Comparison of ENCODE assay signal across 10 cellular contexts in genomic region chrX:107729558-107730297, GRCh38. TPM values are rescaled to one million over a fixed set of nuclear protein-coding genes. Genes with fewer than 3 reads are reported as not detected.
A peak's percentile ranks its signal among the peaks of the same experiment; 100 is the strongest.
DNase-seq lines count a peak whose midpoint lies in the region; ATAC-seq and TF ChIP-seq lines count a peak whose summit lies in the region.
"Had no signal": no experiment of that assay in that cellular context is flagged by ENCODE, and none has a peak within 500 bp of the region (broad histone marks: within the 10 kb centered on the region; RNA-seq: fewer than 3 reads in every experiment).

No MANE protein-coding gene starts in this region.

- no peak for TF ChIP-seq CTCF in thoracic aorta (IDR thresholded peaks at IDR 0.05)

- intact Hi-C loops in activated CD4-positive, alpha-beta memory T cell treated with anti-CD3 and anti-CD28 coated beads for 36 hours (cut with micrococcal nuclease) = no loop called here
- intact Hi-C loops in Right ventricle myocardium inferior (cut with DNase I) = no loop called here

- POLR2A ChIA-PET in activated CD4-positive, alpha-beta memory T cell treated with anti-CD3 and anti-CD28 coated beads for 36 hours (lab: Charles Lee) = interaction anchor here (1.4 to 1.9 kb wide), 3 partner anchors 12 to 101 kb away, joined by 3 to 6 read pairs (median 4); partner anchors contain the start of gene PRPS1
- POLR2A ChIA-PET in activated CD4-positive, alpha-beta memory T cell treated with anti-CD3 and anti-CD28 coated beads, Interleukin-2, amount 10 ng/mL, durations not matched to agents 7 days and 5 days (lab: Charles Lee) = interaction anchor here (1.3 kb wide), 1 partner anchor 13 kb away, joined by 4 read pairs; no protein-coding TSS in a partner anchor

- no peaks in the 10 kb centered on the region for H3K27me3 Mint-ChIP-seq in activated CD4-positive, alpha-beta memory T cell treated with anti-CD3 and anti-CD28 coated beads for 36 hours
- H3K27me3 Mint-ChIP-seq in activated CD4-positive, alpha-beta memory T cell treated with anti-CD3 and anti-CD28 coated beads, Interleukin-2, amount 10 ng/mL, durations not matched to agents 7 days and 5 days = no peaks in the 10 kb centered on the region

- peak; percentile 50 for DNase-seq in activated CD4-positive, alpha-beta memory T cell treated with anti-CD3 and anti-CD28 coated beads for 36 hours
- DNase-seq in activated CD4-positive, alpha-beta memory T cell treated with anti-CD3 and anti-CD28 coated beads, Interleukin-2, amount 10 ng/mL, durations not matched to agents 7 days and 5 days = no peak
- DNase-seq in Right ventricle myocardium inferior (ENCODE audit: missing footprints) (peak; percentile 80), thoracic aorta (ENCODE audit: low spot score) (no peak), cerebellum (ENCODE audit: low spot score) (no peak), AML-193 (lab: John Stamatoyannopoulos, UW) (no peak), NCI-H2171 (lab: John Stamatoyannopoulos, UW) (no peak)
- DNase-seq: Kasumi-1 had no signal

- no peak overlapping the region for H3K27ac Mint-ChIP-seq in activated CD4-positive, alpha-beta memory T cell treated with anti-CD3 and anti-CD28 coated beads for 36 hours
- no peak overlapping the region for H3K27ac Mint-ChIP-seq in activated CD4-positive, alpha-beta memory T cell treated with anti-CD3 and anti-CD28 coated beads, Interleukin-2, amount 10 ng/mL, durations not matched to agents 7 days and 5 days

- H3K27me3 ChIP-seq in thoracic aorta (replicated peaks; ENCODE audit: insufficient read depth) = no peaks in the 10 kb centered on the region

- no peak overlapping the region for H3K4me3 Mint-ChIP-seq in activated CD4-positive, alpha-beta memory T cell treated with anti-CD3 and anti-CD28 coated beads for 36 hours
- H3K4me3 Mint-ChIP-seq in activated CD4-positive, alpha-beta memory T cell treated with anti-CD3 and anti-CD28 coated beads, Interleukin-2, amount 10 ng/mL, durations not matched to agents 7 days and 5 days = no peak overlapping the region

- ATAC-seq in HG03378 (IDR thresholded peaks at IDR 0.05; ENCODE audit: unreplicated experiment) (peak; percentile 85), Right ventricle myocardium inferior (peak; percentile 76), thoracic aorta (ENCODE audit: insufficient number of reproducible peaks, low FRiP score, low read depth) (no peak)

- H3K36me3 ChIP-seq in thoracic aorta = no peaks in the 10 kb centered on the region

- no peaks in the 10 kb centered on the region for H3K36me3 Mint-ChIP-seq in activated CD4-positive, alpha-beta memory T cell treated with anti-CD3 and anti-CD28 coated beads for 36 hours
- H3K36me3 Mint-ChIP-seq in activated CD4-positive, alpha-beta memory T cell treated with anti-CD3 and anti-CD28 coated beads, Interleukin-2, amount 10 ng/mL, durations not matched to agents 7 days and 5 days (ENCODE audit: low read depth) = no peaks in the 10 kb centered on the region

- no peak overlapping the region for H3K4me3 ChIP-seq in thoracic aorta

- no peaks in the 10 kb centered on the region for H3K9me3 ChIP-seq in thoracic aorta

- CTCF ChIA-PET in activated CD4-positive, alpha-beta memory T cell treated with anti-CD3 and anti-CD28 coated beads for 36 hours (lab: Charles Lee) = interaction anchor here (0.9 to 1.9 kb wide), 3 partner anchors 8 to 71 kb away, joined by 3 to 6 read pairs (median 4); no protein-coding TSS in a partner anchor
- CTCF ChIA-PET in activated CD4-positive, alpha-beta memory T cell treated with anti-CD3 and anti-CD28 coated beads, Interleukin-2, amount 10 ng/mL, durations not matched to agents 7 days and 5 days (lab: Charles Lee) = interaction anchor here (0.7 kb wide), 1 partner anchor 101 kb away, joined by 3 read pairs; the partner anchor contains the start of gene PRPS1

- H3K4me1 Mint-ChIP-seq in activated CD4-positive, alpha-beta memory T cell treated with anti-CD3 and anti-CD28 coated beads for 36 hours (ENCODE audit: low read depth) = peaks cover 16% of the 10 kb centered on the region
- H3K4me1 Mint-ChIP-seq in activated CD4-positive, alpha-beta memory T cell treated with anti-CD3 and anti-CD28 coated beads, Interleukin-2, amount 10 ng/mL, durations not matched to agents 7 days and 5 days = no peaks in the 10 kb centered on the region

- peak overlapping the region; percentile 38 to 80 for H3K27ac ChIP-seq in thoracic aorta

- H3K9me3 Mint-ChIP-seq in activated CD4-positive, alpha-beta memory T cell treated with anti-CD3 and anti-CD28 coated beads for 36 hours = no peaks in the 10 kb centered on the region
- no peaks in the 10 kb centered on the region for H3K9me3 Mint-ChIP-seq in activated CD4-positive, alpha-beta memory T cell treated with anti-CD3 and anti-CD28 coated beads, Interleukin-2, amount 10 ng/mL, durations not matched to agents 7 days and 5 days

- peaks cover 29 to 52% of the 10 kb centered on the region in 2 donors for H3K4me1 ChIP-seq in thoracic aorta (ENCODE audit: control insufficient read depth in 1 of 2, low read depth in 2 of 2)

RNA-seq across cellular contexts. Expression of gene TSC22D3, which starts 45.9 kb away (rescaled TPM):
- total RNA-seq in activated CD4-positive, alpha-beta memory T cell treated with anti-CD3 and anti-CD28 coated beads for 36 hours = 10 to 100 TPM; 26.0 to 28.2 TPM
- total RNA-seq in activated CD4-positive, alpha-beta memory T cell treated with anti-CD3 and anti-CD28 coated beads, Interleukin-2, amount 10 ng/mL, durations not matched to agents 7 days and 5 days = 100 to 1,000 TPM; 112 to 119 TPM
- total RNA-seq in Right ventricle myocardium inferior (72.0 TPM), thoracic aorta (100 to 1,000 TPM; 326 to 551 TPM), cerebellum (40.4 TPM)

RNA-seq across cellular contexts. Expression of gene NCBP2L, which starts 47.8 kb away (rescaled TPM):
- total RNA-seq in activated CD4-positive, alpha-beta memory T cell treated with anti-CD3 and anti-CD28 coated beads for 36 hours = not detected
- not detected for total RNA-seq in activated CD4-positive, alpha-beta memory T cell treated with anti-CD3 and anti-CD28 coated beads, Interleukin-2, amount 10 ng/mL, durations not matched to agents 7 days and 5 days
- not detected for total RNA-seq in Right ventricle myocardium inferior
- total RNA-seq in thoracic aorta = not detected
- total RNA-seq in cerebellum = not detected
- total RNA-seq: aorta had no signal

Comparison
In these comparisons a context has a peak if more than half of its experiments do, and no peak if none do; other contexts are left out.
1. DNase-seq: peak in activated CD4-positive, alpha-beta memory T cell treated with anti-CD3 and anti-CD28 coated beads for 36 hours (single experiment) and Right ventricle myocardium inferior (single experiment); none in activated CD4-positive, alpha-beta memory T cell treated with anti-CD3 and anti-CD28 coated beads, Interleukin-2, amount 10 ng/mL, durations not matched to agents 7 days and 5 days (single experiment), thoracic aorta (single experiment), cerebellum (single experiment), AML-193 (0 of 2) and NCI-H2171 (single experiment).